In genomic region chr13:56015919-56016318, GRCh38 we compare ENCODE assay signal across 20 cellular contexts.
DNase-seq lines count a peak whose midpoint lies in the region.
"Had no signal": no experiment of that assay in that cellular context is flagged by ENCODE, and none has a peak within 500 bp of the region (broad histone marks: within the 10 kb centered on the region; RNA-seq: fewer than 3 reads in every experiment).

No MANE protein-coding gene starts in this region.

- H3K56ac ChIP-seq in mesendoderm (ENCODE audit: low read length), result no peak overlapping the region

- no peaks in the 10 kb centered on the region for H3K27me3 ChIP-seq in mesendoderm (ENCODE audit: insufficient read depth, low read length, poor library complexity)

- no peak overlapping the region for H3K4ac ChIP-seq in mesendoderm (ENCODE audit: low read depth, low read length)

- no peak overlapping the region for H3K4me3 ChIP-seq in mesendoderm (ENCODE audit: low read length)
- H3K4me3 ChIP-seq: GM12878, GM23248, K562 had no signal

- no peak overlapping the region for H3K23ac ChIP-seq in mesendoderm (ENCODE audit: low read length)

- no peak overlapping the region for H3K4me2 ChIP-seq in mesendoderm (ENCODE audit: low read length)

- H3K27ac ChIP-seq in mesendoderm (ENCODE audit: low read depth, low read length), result no peak overlapping the region
- H3K27ac ChIP-seq: C4-2B, GM23248 had no signal

- peaks cover 2% of the 10 kb centered on the region for H3K4me1 ChIP-seq in mesendoderm (ENCODE audit: control insufficient read depth, low read depth, low read length)
- H3K4me1 ChIP-seq: Caco-2 had no signal

- no peaks in the 10 kb centered on the region for H3K36me3 ChIP-seq in mesendoderm (ENCODE audit: control insufficient read depth, insufficient read depth, low read length)

- no CpG with 5 or more reads among the region's 2 CpGs for WGBS in mesendoderm (ENCODE audit: extremely low coverage, insufficient coverage, low lambda C conversion rate)

- no peaks in the 10 kb centered on the region for H3K79me2 ChIP-seq in mesendoderm (ENCODE audit: control insufficient read depth, insufficient read depth, low read length)

- H2AK5ac ChIP-seq in mesendoderm (ENCODE audit: low read length), result no peak overlapping the region

- H4K8ac ChIP-seq in mesendoderm (ENCODE audit: low read depth, low read length), result no peak overlapping the region

- H2BK120ac ChIP-seq in mesendoderm (ENCODE audit: low read depth, low read length), result no peak overlapping the region

- DNase-seq in NCI-H82 (lab: John Stamatoyannopoulos, UW), result peak; percentile 11
- DNase-seq in NCI-H82 treated with DMSO at 0.1 percent for 48 hours (lab: John Stamatoyannopoulos, UW; ENCODE audit: unreplicated experiment), result no peak
- DNase-seq in NCI-H69 (lab: John Stamatoyannopoulos, UW), result peak; percentile 2
- no peak for DNase-seq in mesendoderm
- DNase-seq in pons (ENCODE audit: low spot score), result peak; percentile 6
- DNase-seq in SKM-1 (lab: John Stamatoyannopoulos, UW; ENCODE audit: unreplicated experiment), result no peak
- DNase-seq in HK-2 (ENCODE audit: unreplicated experiment), result no peak
- DNase-seq in DMS153 treated with DMSO at 0.1 percent for 48 hours (lab: John Stamatoyannopoulos, UW; ENCODE audit: unreplicated experiment), result no peak
- DNase-seq: 8988T; Caco-2; CD4-positive, alpha-beta T cell; DND-41; EL; GM23248; H7; HFFc6; IMR-90 had no signal

- H3K18ac ChIP-seq in mesendoderm (ENCODE audit: low read length), result no peak overlapping the region

- no peak overlapping the region for H2BK5ac ChIP-seq in mesendoderm (ENCODE audit: low read length)

- H2BK15ac ChIP-seq in mesendoderm (replicated peaks; ENCODE audit: low read depth), result peak overlapping the region; percentile 19

- no peak overlapping the region for H3K9ac ChIP-seq in mesendoderm (ENCODE audit: low read length)
- H3K9ac ChIP-seq: GM23248 had no signal

- H4K5ac ChIP-seq in mesendoderm (ENCODE audit: low read length), result no peak overlapping the region

- no peaks in the 10 kb centered on the region for H3K79me1 ChIP-seq in mesendoderm (ENCODE audit: low read length)

Comparison
In these comparisons a context has a peak if more than half of its experiments do, and no peak if none do; other contexts are left out.
1. DNase-seq: peak in NCI-H82 (single experiment), NCI-H69 (single experiment) and pons (single experiment); none in NCI-H82 treated with DMSO at 0.1 percent for 48 hours (single experiment), mesendoderm (single experiment), SKM-1 (single experiment), HK-2 (single experiment) and DMS153 treated with DMSO at 0.1 percent for 48 hours (single experiment).